Comparison of ENCODE assay signal across 28 cellular contexts in genomic region chr15:53791616-53792015, GRCh38. TPM values are rescaled to one million over a fixed set of nuclear protein-coding genes. Genes with fewer than 3 reads are reported as not detected.
DNase-seq lines count a peak whose midpoint lies in the region; ATAC-seq, FAIRE-seq and TF ChIP-seq lines count a peak whose summit lies in the region.
"Had no signal": no experiment of that assay in that cellular context is flagged by ENCODE, and none has a peak within 500 bp of the region (broad histone marks: within the 10 kb centered on the region; RNA-seq: fewer than 3 reads in every experiment).

No MANE protein-coding gene starts in this region.

- ATAC-seq in left colon = peak; percentile 57
- ATAC-seq in HG03095 (IDR thresholded peaks at IDR 0.05; ENCODE audit: unreplicated experiment) = no peak
- ATAC-seq in psoas muscle = no peak
- ATAC-seq: Panc1 had no signal

- DNase-seq in HT-29 (ENCODE audit: low spot score) = peak; percentile 73
- DNase-seq in RCC 7860 (ENCODE audit: low spot score) = peak; percentile 65
- DNase-seq in left colon = no peak
- DNase-seq in small intestine = peak; percentile 94
- no peak for DNase-seq in GM10266 (ENCODE audit: extremely low spot score)
- no peak for DNase-seq in psoas muscle
- DNase-seq: C1 segment of cervical spinal cord; CD4-positive, alpha-beta memory T cell; COR-L47; DMS 273 treated with DMSO at 0.1 percent for 48 hours; DMS79; EL; GDM1; GOT3; HCEC 1CT; NCI-H1092; NCI-H1436; NCI-H187; NCI-H2081 treated with DMSO at 0.1 percent for 48 hours; NCI-H2171 treated with DMSO at 0.1 percent for 48 hours; NCI-H446; NCI-H524 treated with DMSO at 0.1 percent for 48 hours; NCI-H82; SHP77 treated with DMSO at 0.1 percent for 48 hours had no signal

- peak; percentile 86 for FAIRE-seq in RCC 7860 (lab: Jason Lieb, UNC)
- FAIRE-seq in small intestine (lab: Jason Lieb, UNC) = peak; percentile 72
- FAIRE-seq: GM12891 had no signal

- intact Hi-C loops in left colon (cut with DNase I, micrococcal nuclease) = no loop called here
- intact Hi-C loops in psoas muscle (cut with DNase I) = no loop called here

- TF ChIP-seq CTCF in GM10266 (IDR thresholded peaks at IDR 0.05; ENCODE audit: control insufficient read depth, insufficient read depth, low read depth, missing control alignments) (no peak), psoas muscle (IDR thresholded peaks at IDR 0.05) (no peak)

- peaks cover 2% of the 10 kb centered on the region in 2 donors for H3K4me1 ChIP-seq in small intestine (ENCODE audit: control insufficient read depth in 2 of 2, insufficient read depth in 1 of 2, low read depth in 1 of 2, low read length in 1 of 2)
- no peaks in the 10 kb centered on the region for H3K4me1 ChIP-seq in psoas muscle

- WGBS in small intestine, 3 donors = 29 to 57% (median 30%) methylated on average over 9 of the region's 9 CpGs
- 69 to 77% (median 70%) methylated on average over 9 of the region's 9 CpGs for WGBS in psoas muscle, 3 donors

- H3K27ac ChIP-seq in small intestine (ENCODE audit: low read depth in 1 of 2, low read length in 1 of 2) (no peak overlapping the region), psoas muscle (no peak overlapping the region)

- H3K9me3 ChIP-seq in small intestine (ENCODE audit: control insufficient read depth, low read depth) = no peaks in the 10 kb centered on the region
- H3K9me3 ChIP-seq in psoas muscle = no peaks in the 10 kb centered on the region

- H3K36me3 ChIP-seq in small intestine (ENCODE audit: control insufficient read depth in 2 of 2, insufficient read depth in 2 of 2, low read length in 2 of 2) (no peaks in the 10 kb centered on the region), psoas muscle (ENCODE audit: insufficient read depth in 1 of 2, low read depth in 1 of 2) (no peaks in the 10 kb centered on the region)

- no peaks in the 10 kb centered on the region for H3K27me3 ChIP-seq in small intestine (ENCODE audit: control insufficient read depth in 2 of 2, insufficient read depth in 2 of 2, low read length in 2 of 2)
- H3K27me3 ChIP-seq in psoas muscle (ENCODE audit: insufficient read depth in 3 of 3, low read length in 2 of 3) = peaks cover 0 to 3% (median 0%) of the 10 kb centered on the region in 3 donors

- H3K4me3 ChIP-seq in small intestine (ENCODE audit: low read depth in 1 of 2, low read length in 2 of 2) (no peak overlapping the region), psoas muscle (no peak overlapping the region)

RNA-seq across cellular contexts. Expression of gene WDR72, which starts 32.2 kb away (rescaled TPM):
- total RNA-seq in HT-29 (2014; rRNA removed; shearing (Covaris generic)) = 1.0 and 1.1 TPM in 2 replicates
- total RNA-seq in left colon = 1 to 10 TPM in 1 of 2 donors, under 1 TPM in 1; 0.12 to 1.2 TPM
- polyA plus RNA-seq in small intestine = 1 to 10 TPM in 1 of 3 donors, under 1 TPM in 2; 0.27 to 1.6 (median 1.00) TPM
- not detected for total RNA-seq in psoas muscle
- polyA plus RNA-seq in psoas muscle = not detected
- total RNA-seq: A673; CD4-positive, alpha-beta memory T cell had no signal
- polyA plus RNA-seq: CD4-positive, alpha-beta memory T cell had no signal

Comparison
In these comparisons a context has a peak if more than half of its experiments do, and no peak if none do; other contexts are left out.
1. DNase-seq: peak in HT-29 (single experiment), RCC 7860 (single experiment) and small intestine (single experiment); none in left colon (0 of 2), GM10266 (single experiment) and psoas muscle (0 of 2).